In the genomic region with DNA sequence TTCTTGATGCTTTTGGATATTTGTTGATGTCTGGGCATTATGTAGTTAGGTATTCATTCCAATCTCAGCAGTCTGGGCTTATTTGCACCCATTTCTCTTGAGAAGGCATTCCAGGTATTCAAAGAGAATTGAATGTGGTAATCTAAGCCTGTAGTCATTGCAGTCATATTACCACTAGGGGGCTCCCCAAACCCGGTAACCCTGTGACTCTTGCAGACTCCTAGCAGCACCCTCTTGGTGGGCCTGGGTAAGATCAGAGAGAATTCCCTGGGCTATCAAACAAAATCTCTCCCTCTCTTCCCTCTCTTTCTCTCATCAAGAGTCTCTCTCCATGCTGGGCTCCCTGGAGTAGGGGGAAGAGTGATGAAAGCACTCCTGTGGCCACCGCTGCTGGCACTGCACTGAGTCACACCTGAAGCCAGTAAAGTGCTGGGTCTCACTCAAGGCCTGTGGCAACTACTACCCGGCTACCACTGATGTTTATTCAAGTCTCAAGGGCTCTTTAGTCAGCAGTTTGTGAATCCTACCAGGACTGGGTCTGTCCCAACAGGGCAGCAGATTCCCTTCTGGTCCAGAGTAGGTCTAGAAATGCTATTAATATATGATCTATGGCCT, we compare ENCODE assay signal across 8 cellular contexts.
A peak's percentile ranks its signal among the peaks of the same experiment; 100 is the strongest.
DNase-seq lines count a peak whose midpoint lies in the region; ATAC-seq lines count a peak whose summit lies in the region.

No MANE protein-coding gene starts in this region.

- DNase-seq in SIG-M5 treated with dmso at 0.1 percent for 504 hours (lab: John Stamatoyannopoulos, UW; ENCODE audit: unreplicated experiment) (peak; percentile 19), SIG-M5 (lab: John Stamatoyannopoulos, UW) (no peak), NCI-H1105 treated with DMSO at 0.1 percent for 48 hours (lab: John Stamatoyannopoulos, UW) (peak; percentile 21), hepatic stellate cell (ENCODE audit: low spot score) (peak; percentile 14), hippocampal formation (lab: John Stamatoyannopoulos, UW) (no peak)
- DNase-seq in activated CD4-positive, alpha-beta T cell treated with anti-CD3 and anti-CD28 coated beads, Interleukin-2, amount 50 U/mL, for 48 hours, result peak; percentile 10 to 26
- peak; percentile 16 to 27 for DNase-seq in stimulated activated CD4-positive, alpha-beta T cell treated with anti-CD3 and anti-CD28 coated beads, Interleukin-4, amount 100 ng/mL, for 48 hours (ENCODE audit: low read depth in 2 of 2)

- ATAC-seq in GM21576 (IDR thresholded peaks at IDR 0.05; ENCODE audit: unreplicated experiment), result peak; percentile 72

Comparison
In these comparisons a context has a peak if more than half of its experiments do, and no peak if none do; other contexts are left out.
1. DNase-seq: peak in SIG-M5 treated with dmso at 0.1 percent for 504 hours (single experiment), NCI-H1105 treated with DMSO at 0.1 percent for 48 hours (single experiment), activated CD4-positive, alpha-beta T cell treated with anti-CD3 and anti-CD28 coated beads, Interleukin-2, amount 50 U/mL, for 48 hours (2 of 2), hepatic stellate cell (single experiment) and stimulated activated CD4-positive, alpha-beta T cell treated with anti-CD3 and anti-CD28 coated beads, Interleukin-4, amount 100 ng/mL, for 48 hours (2 of 2); none in SIG-M5 (single experiment) and hippocampal formation (0 of 2).